21 cellular contexts compared by ENCODE assay signal in genomic region chr2:38394041-38394440, GRCh38.
"Had no signal": no experiment of that assay in that cellular context is flagged by ENCODE, and none has a peak within 500 bp of the region (broad histone marks: within the 10 kb centered on the region; RNA-seq: fewer than 3 reads in every experiment).

No MANE protein-coding gene starts in this region.

- H3K4me3 ChIP-seq: body of pancreas, colonic mucosa, lower lobe of right lung, sigmoid colon, thyroid gland had no signal

- DNase-seq: activated CD4-positive, alpha-beta T cell treated with anti-CD3 and anti-CD28 coated beads for 4 hours; activated CD8-positive, alpha-beta memory T cell treated with anti-CD3 and anti-CD28 coated beads, Interleukin-2, amount 50 U/mL, for 4 hours; activated CD8-positive, alpha-beta T cell treated with anti-CD3 and anti-CD28 coated beads, Interleukin-2, amount 10 ng/mL, durations not matched to agents 7 days and 5 days; activated gamma-delta T cell; activated T-cell treated with anti-CD3 and anti-CD28 coated beads, Interleukin-2, amount 50 U/mL, for 72 hours; body of pancreas; central memory CD4-positive, alpha-beta T cell; colonic mucosa; foreskin melanocyte; head of caudate nucleus; immature natural killer cell; left colon; lower lobe of right lung; naive thymus-derived CD4-positive, alpha-beta T cell; sigmoid colon; stimulated activated CD4-positive, alpha-beta T cell treated with anti-CD3 and anti-CD28 coated beads, Interleukin-12 subunit alpha, Interleukin-12 subunit beta, amount 100 ng/mL, for 4 hours; stimulated activated CD4-positive, alpha-beta T cell treated with anti-CD3 and anti-CD28 coated beads, Interleukin-2, amount 100 ng/mL, for 24 hours; thyroid gland had no signal

- H3K79me2 ChIP-seq: parathyroid adenoma had no signal

- H3K36me3 ChIP-seq: colonic mucosa, lower lobe of right lung, sigmoid colon, thyroid gland had no signal

- H3K27me3 ChIP-seq: body of pancreas, colonic mucosa, sigmoid colon, thyroid gland had no signal

- H3K9me3 ChIP-seq: body of pancreas, colonic mucosa, lower lobe of right lung, sigmoid colon, thyroid gland had no signal

- H2AFZ ChIP-seq: parathyroid adenoma had no signal

- H3K4me1 ChIP-seq: body of pancreas, colonic mucosa, lower lobe of right lung, parathyroid adenoma, sigmoid colon, thyroid gland had no signal

- H3K9ac ChIP-seq: parathyroid adenoma had no signal

- H3K27ac ChIP-seq: body of pancreas, colonic mucosa, lower lobe of right lung, parathyroid adenoma, sigmoid colon, thyroid gland had no signal

- ATAC-seq: body of pancreas; left colon; lower lobe of right lung; naive thymus-derived CD4-positive, alpha-beta T cell; stimulated activated memory B cell treated with anti-CD40 and anti-IgM and Interleukin-4, amounts not matched to agents 10 μg/mL and 1 μg/mL and 100 μg/mL, for 72 hours; WTC11 had no signal
